ENCODE assay signal across 8 cellular contexts in genomic region chr2:191245869-191246531, GRCh38. TPM values are rescaled to one million over a fixed set of nuclear protein-coding genes. Genes with fewer than 3 reads are reported as not detected.
A peak's percentile ranks its signal among the peaks of the same experiment; 100 is the strongest.
DNase-seq lines count a peak whose midpoint lies in the region; ATAC-seq and TF ChIP-seq lines count a peak whose summit lies in the region.

No MANE protein-coding gene starts in this region.

- peak; percentile 9 for ATAC-seq in HG02981 (IDR thresholded peaks at IDR 0.05; ENCODE audit: unreplicated experiment)
- ATAC-seq in gastrocnemius medialis = peak in 1 of 2 donors; percentile 32
- no peak for ATAC-seq in GM18519 (IDR thresholded peaks at IDR 0.05; ENCODE audit: low FRiP score, unreplicated experiment)
- no peak for ATAC-seq in GM21786 (IDR thresholded peaks at IDR 0.05; ENCODE audit: unreplicated experiment)

- in situ Hi-C loops in gastrocnemius medialis (cut with MboI; ENCODE audit: low sequenced_read_pairs in 4 of 4) = loop anchor here in 1 of 4 donors (25.0 kb wide), 1 partner anchor 266 kb away; no protein-coding TSS in a partner anchor

- H3K27ac ChIP-seq in Peyer's patch = peak overlapping the region; percentile 31 to 81 (median 53)
- H3K27ac ChIP-seq in gastrocnemius medialis = peak overlapping the region; percentile 41 to 67 (median 62)

- no peaks in the 10 kb centered on the region for H3K27me3 ChIP-seq in Peyer's patch
- H3K27me3 ChIP-seq in gastrocnemius medialis = no peaks in the 10 kb centered on the region

- TF ChIP-seq POLR2A in Peyer's patch (IDR thresholded peaks at IDR 0.05) (no peak), gastrocnemius medialis (IDR thresholded peaks at IDR 0.05) (no peak)

- H3K4me1 ChIP-seq in Peyer's patch = peaks cover 0 to 11% (median 3%) of the 10 kb centered on the region in 4 donors
- peaks cover 3 to 7% of the 10 kb centered on the region in 2 donors for H3K4me1 ChIP-seq in gastrocnemius medialis

- peak; percentile 84 for DNase-seq in EH (ENCODE audit: low read depth)
- peak; percentile 22 to 73 (median 69) for DNase-seq in Peyer's patch
- peak; percentile 49 for DNase-seq in amniotic epithelial cell (ENCODE audit: low read depth)
- peak; percentile 69 for DNase-seq in iPS DF 19.7 (ENCODE audit: low read depth, low spot score)
- peak in 1 of 2 donors; percentile 19 for DNase-seq in gastrocnemius medialis

- H3K36me3 ChIP-seq in Peyer's patch = no peaks in the 10 kb centered on the region
- H3K36me3 ChIP-seq in gastrocnemius medialis = no peaks in the 10 kb centered on the region

- intact Hi-C loops in gastrocnemius medialis (cut with DNase I; ENCODE audit: low total_unique reads) = no loop called here

- H3K4me3 ChIP-seq in Peyer's patch = peak overlapping the region; percentile 47 to 90 (median 68)
- H3K4me3 ChIP-seq in gastrocnemius medialis = peak overlapping the region; percentile 59 to 67 (median 66)

- H3K9me3 ChIP-seq in Peyer's patch (no peaks in the 10 kb centered on the region), gastrocnemius medialis (no peaks in the 10 kb centered on the region)

- TF ChIP-seq CTCF in Peyer's patch (IDR thresholded peaks at IDR 0.05) (no peak), gastrocnemius medialis (IDR thresholded peaks at IDR 0.05 in 4 of 5, conservative IDR thresholded peaks at IDR 0.05 in 1 of 5) (no peak)

RNA-seq across cellular contexts. Expression of gene MYO1B, which starts 0.8 kb away (rescaled TPM):
- total RNA-seq in Peyer's patch (10 to 100 TPM; 13.1 to 25.5 (median 19.4) TPM), gastrocnemius medialis (10 to 100 TPM in 2 of 4 donors, 1 to 10 TPM in 2; 7.0 to 10.8 (median 10.0) TPM)
